In genomic region chrX:23504895-23505294, GRCh38 we compare ENCODE assay signal across 13 cellular contexts.
DNase-seq lines count a peak whose midpoint lies in the region; ATAC-seq and TF ChIP-seq lines count a peak whose summit lies in the region.
"Had no signal": no experiment of that assay in that cellular context is flagged by ENCODE, and none has a peak within 500 bp of the region (broad histone marks: within the 10 kb centered on the region; RNA-seq: fewer than 3 reads in every experiment).

No MANE protein-coding gene starts in this region.

- 46 to 55% methylated on average over 2 of the region's 2 CpGs for WGBS in body of pancreas, 2 donors
- 76% methylated on average over 2 of the region's 2 CpGs for WGBS in suprapubic skin

- H3K4me1 ChIP-seq in HUES6 (ENCODE audit: control insufficient read depth, insufficient read depth, low read length) (peaks cover 59% of the 10 kb centered on the region), body of pancreas (peaks cover 31% of the 10 kb centered on the region), iPS-20b (ENCODE audit: insufficient read depth, low read length) (peaks cover 40% of the 10 kb centered on the region), suprapubic skin (no peaks in the 10 kb centered on the region), upper lobe of right lung (no peaks in the 10 kb centered on the region)
- H3K4me1 ChIP-seq: testis had no signal

- H3K9ac ChIP-seq in HUES6 (ENCODE audit: low read length) (peak overlapping the region; percentile 26), iPS-20b (ENCODE audit: low read depth, low read length) (peak overlapping the region; percentile 48; the same call in 1 of the 2 replicates)

- H3K27ac ChIP-seq in HUES6 (ENCODE audit: low read depth, low read length) (peak overlapping the region; percentile 38; the same call in 1 of the 2 replicates), body of pancreas (peak overlapping the region; percentile 54 to 80 (median 72)), iPS-20b (ENCODE audit: low read length) (peak overlapping the region; percentile 36), suprapubic skin (peak overlapping the region; percentile 54), upper lobe of right lung (no peak overlapping the region)
- H3K27ac ChIP-seq: testis had no signal

- no peak for TF ChIP-seq EP300 in suprapubic skin (IDR thresholded peaks at IDR 0.05)

- H3K9me3 ChIP-seq in HUES6 (ENCODE audit: control insufficient read depth, insufficient read depth, low read depth, low read length), result no peaks in the 10 kb centered on the region
- no peaks in the 10 kb centered on the region for H3K9me3 ChIP-seq in body of pancreas
- no peaks in the 10 kb centered on the region for H3K9me3 ChIP-seq in iPS-20b (ENCODE audit: insufficient read depth, low read depth, low read length)
- no peaks in the 10 kb centered on the region for H3K9me3 ChIP-seq in suprapubic skin
- no peaks in the 10 kb centered on the region for H3K9me3 ChIP-seq in upper lobe of right lung
- H3K9me3 ChIP-seq: testis had no signal

- intact Hi-C loops in body of pancreas (cut with DNase I), result no loop called here
- intact Hi-C loops in upper lobe of right lung (cut with DNase I), result no loop called here

- H3K36me3 ChIP-seq in HUES6 (ENCODE audit: control insufficient read depth, insufficient read depth, low read length), result no peaks in the 10 kb centered on the region
- H3K36me3 ChIP-seq in body of pancreas (replicated peaks in 1 of 2; ENCODE audit: insufficient read depth in 1 of 2, low read depth in 2 of 2), result no peaks in the 10 kb centered on the region
- no peaks in the 10 kb centered on the region for H3K36me3 ChIP-seq in iPS-20b (ENCODE audit: insufficient read depth, low read depth, low read length)
- H3K36me3 ChIP-seq in suprapubic skin, result no peaks in the 10 kb centered on the region
- H3K36me3 ChIP-seq in upper lobe of right lung, result no peaks in the 10 kb centered on the region

- DNase-seq in body of pancreas, result no peak
- no peak for DNase-seq in suprapubic skin (ENCODE audit: low spot score in 2 of 2)
- no peak for DNase-seq in upper lobe of right lung
- DNase-seq in stimulated activated CD4-positive, alpha-beta T cell treated with anti-CD3 and anti-CD28 coated beads, Interleukin-1b, Interleukin-23, amount 100 ng/mL, for 48 hours, result no peak
- DNase-seq in retina, result no peak
- DNase-seq: activated B cell treated with CpG ODN at 0.5 μM for 24 hours; activated CD4-positive, alpha-beta memory T cell treated with anti-CD3 and anti-CD28 coated beads, Interleukin-2, amount 10 ng/mL, durations not matched to agents 7 days and 5 days; DND-41; nephron progenitor cell; T-helper 17 cell had no signal

- ATAC-seq in body of pancreas (peak; percentile 26), upper lobe of right lung (no peak)
- ATAC-seq: T-helper 17 cell had no signal

- H3K27me3 ChIP-seq in HUES6 (ENCODE audit: control insufficient read depth, insufficient read depth, low read length), result no peaks in the 10 kb centered on the region
- no peaks in the 10 kb centered on the region for H3K27me3 ChIP-seq in body of pancreas
- no peaks in the 10 kb centered on the region for H3K27me3 ChIP-seq in iPS-20b (ENCODE audit: insufficient read depth, low read length)
- H3K27me3 ChIP-seq in suprapubic skin, result no peaks in the 10 kb centered on the region
- H3K27me3 ChIP-seq in upper lobe of right lung, result no peaks in the 10 kb centered on the region
- H3K27me3 ChIP-seq: testis had no signal

- TF ChIP-seq POLR2A in body of pancreas (IDR thresholded peaks at IDR 0.05) (no peak), suprapubic skin (IDR thresholded peaks at IDR 0.05) (no peak)

- TF ChIP-seq CTCF in body of pancreas (IDR thresholded peaks at IDR 0.05) (no peak), suprapubic skin (IDR thresholded peaks at IDR 0.05) (no peak), upper lobe of right lung (IDR thresholded peaks at IDR 0.05) (no peak)

- H3K4me3 ChIP-seq in HUES6 (ENCODE audit: low read depth, low read length) (no peak overlapping the region), body of pancreas (no peak overlapping the region), iPS-20b (ENCODE audit: low read length) (peak overlapping the region; percentile 26; the same call in 1 of the 2 replicates), suprapubic skin (no peak overlapping the region), upper lobe of right lung (no peak overlapping the region)
- H3K4me3 ChIP-seq: testis had no signal
